In genomic region chr11:117183724-117184349, GRCh38 we compare ENCODE assay signal across 8 cellular contexts. TPM values are rescaled to one million over a fixed set of nuclear protein-coding genes. Genes with fewer than 3 reads are reported as not detected.
DNase-seq lines count a peak whose midpoint lies in the region; ATAC-seq, FAIRE-seq and TF ChIP-seq lines count a peak whose summit lies in the region.
"Had no signal": no experiment of that assay in that cellular context is flagged by ENCODE, and none has a peak within 500 bp of the region (broad histone marks: within the 10 kb centered on the region; RNA-seq: fewer than 3 reads in every experiment).

No MANE protein-coding gene starts in this region.

- intact Hi-C loops in colonic mucosa (cut with DNase I) = no loop called here

- H3K27me3 ChIP-seq in colonic mucosa = no peaks in the 10 kb centered on the region
- H3K27me3 ChIP-seq in small intestine (ENCODE audit: control insufficient read depth in 2 of 2, insufficient read depth in 2 of 2, low read length in 2 of 2) = no peaks in the 10 kb centered on the region
- H3K27me3 ChIP-seq: heart left ventricle had no signal

- H3K27ac Mint-ChIP-seq in activated T-cell treated with anti-CD3 and anti-CD28 coated beads, Interleukin-2, amount 50 U/mL, for 24 hours = peak overlapping the region; percentile 15

- H3K9me3 ChIP-seq in colonic mucosa (no peaks in the 10 kb centered on the region), small intestine (ENCODE audit: control insufficient read depth, low read depth) (no peaks in the 10 kb centered on the region)
- H3K9me3 ChIP-seq: heart left ventricle had no signal

- H3K27ac ChIP-seq in colonic mucosa (no peak overlapping the region), small intestine (ENCODE audit: low read depth in 1 of 2, low read length in 1 of 2) (no peak overlapping the region)
- H3K27ac ChIP-seq: heart left ventricle had no signal

- H3K4me3 ChIP-seq in colonic mucosa (no peak overlapping the region), small intestine (ENCODE audit: low read depth in 1 of 2, low read length in 2 of 2) (no peak overlapping the region)
- H3K4me3 ChIP-seq: heart left ventricle, K562 had no signal

- ATAC-seq in activated T-cell treated with anti-CD3 and anti-CD28 coated beads, Interleukin-2, amount 50 U/mL, for 4 hours = no peak
- no peak for ATAC-seq in HG03521 (IDR thresholded peaks at IDR 0.05; ENCODE audit: unreplicated experiment)
- ATAC-seq: heart left ventricle, K562 had no signal

- peaks cover 20% of the 10 kb centered on the region for H3K4me1 Mint-ChIP-seq in activated T-cell treated with anti-CD3 and anti-CD28 coated beads, Interleukin-2, amount 50 U/mL, for 24 hours (ENCODE audit: low read depth)
- H3K4me1 Mint-ChIP-seq in activated T-cell treated with anti-CD3 and anti-CD28 coated beads, Interleukin-2, amount 50 U/mL, for 4 hours (ENCODE audit: low read depth) = peaks cover 23% of the 10 kb centered on the region

- H3K36me3 ChIP-seq in colonic mucosa (no peaks in the 10 kb centered on the region), small intestine (ENCODE audit: control insufficient read depth in 2 of 2, insufficient read depth in 2 of 2, low read length in 2 of 2) (peaks cover 3 to 5% of the 10 kb centered on the region in 2 donors)

- FAIRE-seq in small intestine (lab: Jason Lieb, UNC) = no peak
- FAIRE-seq: K562 had no signal

- H3K4me3 Mint-ChIP-seq in activated T-cell treated with anti-CD3 and anti-CD28 coated beads, Interleukin-2, amount 50 U/mL, for 24 hours = no peak overlapping the region
- H3K4me3 Mint-ChIP-seq in activated T-cell treated with anti-CD3 and anti-CD28 coated beads, Interleukin-2, amount 50 U/mL, for 4 hours = no peak overlapping the region

- 54 to 79% (median 55%) methylated on average over 11 of the region's 11 CpGs for WGBS in small intestine, 3 donors

- H3K9me3 Mint-ChIP-seq in activated T-cell treated with anti-CD3 and anti-CD28 coated beads, Interleukin-2, amount 50 U/mL, for 24 hours = no peaks in the 10 kb centered on the region
- no peaks in the 10 kb centered on the region for H3K9me3 Mint-ChIP-seq in activated T-cell treated with anti-CD3 and anti-CD28 coated beads, Interleukin-2, amount 50 U/mL, for 4 hours

- no peak overlapping the region for H3K9ac ChIP-seq in colonic mucosa (ENCODE audit: low read depth in 2 of 2, low read length in 2 of 2)

- H3K4me1 ChIP-seq in colonic mucosa (no peaks in the 10 kb centered on the region), small intestine (ENCODE audit: control insufficient read depth in 2 of 2, insufficient read depth in 1 of 2, low read depth in 1 of 2, low read length in 1 of 2) (peaks cover 2 to 10% of the 10 kb centered on the region in 2 donors)

- H3K36me3 Mint-ChIP-seq in activated T-cell treated with anti-CD3 and anti-CD28 coated beads, Interleukin-2, amount 50 U/mL, for 24 hours (ENCODE audit: low read depth) = peaks cover 36% of the 10 kb centered on the region
- peaks cover 4% of the 10 kb centered on the region for H3K36me3 Mint-ChIP-seq in activated T-cell treated with anti-CD3 and anti-CD28 coated beads, Interleukin-2, amount 50 U/mL, for 4 hours (ENCODE audit: insufficient read depth)

- no peak for TF ChIP-seq CTCF in colonic mucosa (IDR thresholded peaks at IDR 0.05)

- DNase-seq in activated T-cell treated with anti-CD3 and anti-CD28 coated beads, Interleukin-2, amount 50 U/mL, for 24 hours = no peak
- DNase-seq in activated T-cell treated with anti-CD3 and anti-CD28 coated beads, Interleukin-2, amount 50 U/mL, for 4 hours = no peak
- DNase-seq in colonic mucosa (peak; percentile 65), small intestine (peak; percentile 45)
- no peak for DNase-seq in stimulated activated CD4-positive, alpha-beta T cell treated with anti-CD3 and anti-CD28 coated beads, Interleukin-4, amount 100 ng/mL, for 24 hours

- H3K27me3 Mint-ChIP-seq in activated T-cell treated with anti-CD3 and anti-CD28 coated beads, Interleukin-2, amount 50 U/mL, for 24 hours = no peaks in the 10 kb centered on the region
- H3K27me3 Mint-ChIP-seq in activated T-cell treated with anti-CD3 and anti-CD28 coated beads, Interleukin-2, amount 50 U/mL, for 4 hours (ENCODE audit: low read depth) = no peaks in the 10 kb centered on the region

RNA-seq across cellular contexts. Expression of gene SIDT2, which starts 5.3 kb away (rescaled TPM):
- total RNA-seq in activated T-cell treated with anti-CD3 and anti-CD28 coated beads, Interleukin-2, amount 50 U/mL, for 4 hours = 10 to 100 TPM; 11.1 to 15.4 (median 12.9) TPM
- total RNA-seq in colonic mucosa = 10 to 100 TPM; 42.9 to 69.3 TPM
- polyA plus RNA-seq in small intestine = 10 to 100 TPM; 27.6 to 62.6 (median 48.9) TPM

RNA-seq across cellular contexts. Expression of gene TAGLN, which starts 15.3 kb away (rescaled TPM):
- 1 to 10 TPM; 2.5 to 3.9 (median 3.2) TPM for total RNA-seq in activated T-cell treated with anti-CD3 and anti-CD28 coated beads, Interleukin-2, amount 50 U/mL, for 4 hours
- total RNA-seq in colonic mucosa = 100 to 1,000 TPM in 1 of 2 donors, 10 to 100 TPM in 1; 86.8 to 989 TPM
- polyA plus RNA-seq in small intestine = 100 to 1,000 TPM in 2 of 3 donors, 10 to 100 TPM in 1; 57.9 to 611 (median 173) TPM

RNA-seq across cellular contexts. Expression of gene PAFAH1B2, which starts 39.8 kb away (rescaled TPM):
- total RNA-seq in activated T-cell treated with anti-CD3 and anti-CD28 coated beads, Interleukin-2, amount 50 U/mL, for 4 hours = 10 to 100 TPM; 73.9 to 81.2 (median 80.0) TPM
- 10 to 100 TPM; 76.4 to 80.5 TPM for total RNA-seq in colonic mucosa
- polyA plus RNA-seq in small intestine = 10 to 100 TPM; 23.2 to 25.7 (median 25.7) TPM

RNA-seq across cellular contexts. Expression of gene PCSK7, which starts 48.0 kb away (rescaled TPM):
- total RNA-seq in activated T-cell treated with anti-CD3 and anti-CD28 coated beads, Interleukin-2, amount 50 U/mL, for 4 hours = 100 to 1,000 TPM; 112 to 139 (median 123) TPM
- total RNA-seq in colonic mucosa = 100 to 1,000 TPM; 111 to 195 TPM
- 10 to 100 TPM; 42.0 to 60.8 (median 42.7) TPM for polyA plus RNA-seq in small intestine

RNA-seq across cellular contexts. Expression of gene RNF214, which starts 48.6 kb away (rescaled TPM):
- total RNA-seq in activated T-cell treated with anti-CD3 and anti-CD28 coated beads, Interleukin-2, amount 50 U/mL, for 4 hours = 10 to 100 TPM; 16.2 to 17.9 (median 16.9) TPM
- total RNA-seq in colonic mucosa = 10 to 100 TPM; 20.0 to 20.3 TPM
- polyA plus RNA-seq in small intestine = 10 to 100 TPM in 1 of 3 donors, 1 to 10 TPM in 2; 6.9 to 10.8 (median 7.0) TPM

Comparison
In these comparisons a context has a peak if more than half of its experiments do, and no peak if none do; other contexts are left out.
1. DNase-seq: peak in colonic mucosa (single experiment) and small intestine (single experiment); none in activated T-cell treated with anti-CD3 and anti-CD28 coated beads, Interleukin-2, amount 50 U/mL, for 24 hours (single experiment), activated T-cell treated with anti-CD3 and anti-CD28 coated beads, Interleukin-2, amount 50 U/mL, for 4 hours (single experiment) and stimulated activated CD4-positive, alpha-beta T cell treated with anti-CD3 and anti-CD28 coated beads, Interleukin-4, amount 100 ng/mL, for 24 hours (single experiment).
2. RNA of gene TAGLN, which starts 15.3 kb away (total RNA-seq): 86.8 to 989 TPM in colonic mucosa; 2.5 to 3.9 TPM in activated T-cell treated with anti-CD3 and anti-CD28 coated beads, Interleukin-2, amount 50 U/mL, for 4 hours; every median in the first group is over 10 times any median in the second.